ENCODE assay signal across 1 cellular context in genomic region chr17:17205368-17206148, GRCh38.
TF ChIP-seq lines count a peak whose summit lies in the region.

No MANE protein-coding gene starts in this region.

TF ChIP-seq in HEK293, 187 proteins besides CTCF, POLR2A, EP300 and RAD21 (continued from another document and continues in another):
- no peak for TF ChIP-seq ZSCAN5A (tag by site-specific recombination; IDR thresholded peaks at IDR 0.05)
- TF ChIP-seq ZSCAN18 (tag by site-specific recombination; IDR thresholded peaks at IDR 0.05) = no peak
- TF ChIP-seq ZBTB17 (tag by site-specific recombination; IDR thresholded peaks at IDR 0.05) = no peak
- TF ChIP-seq BCL11B (tag by site-specific recombination; IDR thresholded peaks at IDR 0.05; ENCODE audit: low read depth) = no peak
- no peak for TF ChIP-seq ZNF223 (tag by site-specific recombination; IDR thresholded peaks at IDR 0.05)
- peak; percentile 65; the same call in 1 of the 2 replicates for TF ChIP-seq ZNF2 (tag by site-specific recombination; IDR thresholded peaks at IDR 0.05)
- TF ChIP-seq SCRT1 (tag by site-specific recombination; IDR thresholded peaks at IDR 0.05; ENCODE audit: borderline replicate concordance) = no peak
- TF ChIP-seq KLF7 (tag by site-specific recombination; IDR thresholded peaks at IDR 0.05; ENCODE audit: borderline replicate concordance) = no peak
- TF ChIP-seq ZNF391 (tag by site-specific recombination; IDR thresholded peaks at IDR 0.05; ENCODE audit: borderline replicate concordance, low read depth) = no peak; the same call in 1 of the 2 replicates
- TF ChIP-seq ZNF433 (tag by site-specific recombination; IDR thresholded peaks at IDR 0.05; ENCODE audit: low read depth) = no peak
- TF ChIP-seq IKZF3 (tag by site-specific recombination; IDR thresholded peaks at IDR 0.05) = no peak
- no peak for TF ChIP-seq ZNF175 (tag by site-specific recombination; IDR thresholded peaks at IDR 0.05)
- TF ChIP-seq ZNF843 (tag by site-specific recombination; IDR thresholded peaks at IDR 0.05) = no peak
- TF ChIP-seq ZNF837 (tag by site-specific recombination; IDR thresholded peaks at IDR 0.05) = no peak
- no peak; the same call in 1 of the 2 replicates for TF ChIP-seq MEIS1 (CRISPR knock-in tag; IDR thresholded peaks at IDR 0.05; ENCODE audit: borderline replicate concordance)
- no peak for TF ChIP-seq ZNF140 (tag by site-specific recombination; IDR thresholded peaks at IDR 0.05)
- no peak for TF ChIP-seq ZNF610 (tag by site-specific recombination; IDR thresholded peaks at IDR 0.05; ENCODE audit: borderline replicate concordance)
- peak; percentile 16; the same call in 1 of the 2 replicates for TF ChIP-seq ZNF76 (tag by site-specific recombination; IDR thresholded peaks at IDR 0.05; ENCODE audit: borderline replicate concordance, low read depth)
- TF ChIP-seq ZBTB8A (tag by site-specific recombination; IDR thresholded peaks at IDR 0.05) = peak; percentile 51; the same call in 1 of the 2 replicates
- TF ChIP-seq ZNF394 (tag by site-specific recombination; IDR thresholded peaks at IDR 0.05; ENCODE audit: borderline replicate concordance) = no peak
- no peak for TF ChIP-seq ZNF121 (tag by site-specific recombination; IDR thresholded peaks at IDR 0.05)
- no peak for TF ChIP-seq ZNF146 (tag by site-specific recombination; IDR thresholded peaks at IDR 0.05)
- no peak for TF ChIP-seq ZNF596 (tag by site-specific recombination; IDR thresholded peaks at IDR 0.05)
- TF ChIP-seq ZNF274 (IDR thresholded peaks at IDR 0.05; ENCODE audit: low read length) = no peak
- TF ChIP-seq ZNF274 (tag by site-specific recombination; IDR thresholded peaks at IDR 0.05; ENCODE audit: borderline replicate concordance) = no peak
- no peak for TF ChIP-seq ZNF658 (tag by site-specific recombination; IDR thresholded peaks at IDR 0.05)
- no peak for TF ChIP-seq ZNF701 (tag by site-specific recombination; IDR thresholded peaks at IDR 0.05)
- no peak for TF ChIP-seq ZNF426 (tag by site-specific recombination; IDR thresholded peaks at IDR 0.05)
- no peak for TF ChIP-seq TSHZ1 (tag by site-specific recombination; IDR thresholded peaks at IDR 0.05; ENCODE audit: borderline replicate concordance)
- no peak for TF ChIP-seq ZBTB44 (tag by site-specific recombination; IDR thresholded peaks at IDR 0.05)
- no peak for TF ChIP-seq ZNF133 (tag by site-specific recombination; IDR thresholded peaks at IDR 0.05)
- TF ChIP-seq ZNF449 (tag by site-specific recombination; IDR thresholded peaks at IDR 0.05) = peak; percentile 19; the same call in 1 of the 2 replicates
- peak; percentile 31; the same call in 1 of the 2 replicates for TF ChIP-seq SP3 (tag by site-specific recombination; IDR thresholded peaks at IDR 0.05)
- TF ChIP-seq ZSCAN30 (tag by site-specific recombination; IDR thresholded peaks at IDR 0.05) = no peak
- no peak for TF ChIP-seq ZNF19 (tag by site-specific recombination; IDR thresholded peaks at IDR 0.05; ENCODE audit: low read depth)
- TF ChIP-seq ZNF341 (tag by site-specific recombination; IDR thresholded peaks at IDR 0.05; ENCODE audit: low read depth) = no peak
- TF ChIP-seq ZNF324 (tag by site-specific recombination; IDR thresholded peaks at IDR 0.05) = no peak
- peak; percentile 90 for TF ChIP-seq ZIC2 (tag by site-specific recombination; IDR thresholded peaks at IDR 0.05)
- TF ChIP-seq EGR2 (tag by site-specific recombination; IDR thresholded peaks at IDR 0.05; ENCODE audit: low read depth) = peak; percentile 83
- no peak for TF ChIP-seq ZNF571 (tag by site-specific recombination; IDR thresholded peaks at IDR 0.05)
- TF ChIP-seq ZNF704 (tag by site-specific recombination; IDR thresholded peaks at IDR 0.05) = no peak
- TF ChIP-seq ZNF362 (tag by site-specific recombination; IDR thresholded peaks at IDR 0.05) = no peak
- TF ChIP-seq OSR2 (tag by site-specific recombination; IDR thresholded peaks at IDR 0.05) = no peak
- TF ChIP-seq GLIS2 (tag by site-specific recombination; IDR thresholded peaks at IDR 0.05) = peak; percentile 55
- TF ChIP-seq SP2 (tag by site-specific recombination; IDR thresholded peaks at IDR 0.05) = peak; percentile 45; the same call in 1 of the 2 replicates
- TF ChIP-seq ZNF623 (tag by site-specific recombination; IDR thresholded peaks at IDR 0.05) = no peak
- 0 out of 2 replicates have a peak, but pooled peaks have one; percentile 28 for TF ChIP-seq GLI4 (tag by site-specific recombination; IDR thresholded peaks at IDR 0.05)
- no peak; the same call in 1 of the 2 replicates for TF ChIP-seq ZNF777 (tag by site-specific recombination; IDR thresholded peaks at IDR 0.05; ENCODE audit: borderline replicate concordance)
- no peak for TF ChIP-seq ZNF530 (tag by site-specific recombination; IDR thresholded peaks at IDR 0.05; ENCODE audit: low read depth)
- no peak for TF ChIP-seq ZNF560 (tag by site-specific recombination; IDR thresholded peaks at IDR 0.05; ENCODE audit: borderline replicate concordance)
- TF ChIP-seq PRDM4 (tag by site-specific recombination; IDR thresholded peaks at IDR 0.05) = no peak
- TF ChIP-seq ZBTB7A (tag by site-specific recombination; IDR thresholded peaks at IDR 0.05; ENCODE audit: low read depth) = peak; percentile 46; the same call in 1 of the 2 replicates
- TF ChIP-seq PATZ1 (tag by site-specific recombination; IDR thresholded peaks at IDR 0.05) = peak; percentile 15; the same call in 1 of the 2 replicates
- TF ChIP-seq GLIS1 (tag by site-specific recombination; IDR thresholded peaks at IDR 0.05) = peak; percentile 34; the same call in 1 of the 2 replicates
- no peak for TF ChIP-seq ZNF664 (tag by site-specific recombination; IDR thresholded peaks at IDR 0.05)
